ENCODE assay signal across 2 cellular contexts in the genomic region with DNA sequence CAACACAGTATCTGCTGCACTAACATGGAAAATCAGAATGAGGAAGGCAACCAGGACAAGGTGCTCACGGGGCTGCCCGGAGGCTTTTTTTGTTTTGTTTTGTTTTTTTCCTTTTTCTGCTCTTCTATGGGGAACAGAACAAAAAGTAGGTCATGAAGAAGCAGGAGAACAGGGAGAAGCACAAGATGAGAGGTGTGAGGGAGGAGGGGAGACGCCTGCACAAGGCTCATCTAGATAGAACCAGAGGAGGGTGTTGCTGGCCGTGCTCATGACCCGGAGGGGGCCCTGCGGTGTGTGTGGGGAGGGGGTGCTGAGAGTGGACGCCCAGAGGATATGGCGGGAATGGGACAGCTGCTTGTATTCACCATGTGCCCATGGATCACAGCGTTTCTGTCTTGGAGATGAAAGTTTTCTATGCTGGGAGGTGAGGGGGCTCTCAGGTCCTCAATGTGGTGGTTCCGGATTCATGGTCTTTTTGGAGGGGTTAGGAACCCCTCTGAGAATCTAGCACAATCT.
TF ChIP-seq lines count a peak whose summit lies in the region.

No MANE protein-coding gene starts in this region.

TF ChIP-seq in GM23338, 12 proteins besides CTCF, POLR2A, EP300 and RAD21 (continued from another document):
- TF ChIP-seq, protein P1, sequence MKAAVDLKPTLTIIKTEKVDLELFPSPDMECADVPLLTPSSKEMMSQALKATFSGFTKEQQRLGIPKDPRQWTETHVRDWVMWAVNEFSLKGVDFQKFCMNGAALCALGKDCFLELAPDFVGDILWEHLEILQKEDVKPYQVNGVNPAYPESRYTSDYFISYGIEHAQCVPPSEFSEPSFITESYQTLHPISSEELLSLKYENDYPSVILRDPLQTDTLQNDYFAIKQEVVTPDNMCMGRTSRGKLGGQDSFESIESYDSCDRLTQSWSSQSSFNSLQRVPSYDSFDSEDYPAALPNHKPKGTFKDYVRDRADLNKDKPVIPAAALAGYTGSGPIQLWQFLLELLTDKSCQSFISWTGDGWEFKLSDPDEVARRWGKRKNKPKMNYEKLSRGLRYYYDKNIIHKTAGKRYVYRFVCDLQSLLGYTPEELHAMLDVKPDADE (IDR thresholded peaks at IDR 0.05), result no peak
- TF ChIP-seq CREB1 (CRISPR knock-in tag; IDR thresholded peaks at IDR 0.05; ENCODE audit: low read depth) (no peak), ZNF331 (CRISPR knock-in tag; IDR thresholded peaks at IDR 0.05; ENCODE audit: low read depth) (no peak), NANOG (IDR thresholded peaks at IDR 0.05; ENCODE audit: borderline replicate concordance) (no peak), ZNF114 (CRISPR knock-in tag; IDR thresholded peaks at IDR 0.05) (no peak), EZH2phosphoT487 (IDR thresholded peaks at IDR 0.05; ENCODE audit: unreplicated experiment) (no peak), EZH2 (IDR thresholded peaks at IDR 0.05; ENCODE audit: low read depth, unreplicated experiment) (no peak), POLR2AphosphoS5 (IDR thresholded peaks at IDR 0.05; ENCODE audit: low read depth) (no peak), STAT1 (IDR thresholded peaks at IDR 0.05; ENCODE audit: unreplicated experiment) (no peak), JUNB (IDR thresholded peaks at IDR 0.05; ENCODE audit: unreplicated experiment) (no peak)

TF ChIP-seq in SK-N-SH treated with all-trans-retinoic acid at 6 μM for 48 hours, 23 proteins besides CTCF, POLR2A, EP300 and RAD21 (continued from another document):
- TF ChIP-seq, protein P2, sequence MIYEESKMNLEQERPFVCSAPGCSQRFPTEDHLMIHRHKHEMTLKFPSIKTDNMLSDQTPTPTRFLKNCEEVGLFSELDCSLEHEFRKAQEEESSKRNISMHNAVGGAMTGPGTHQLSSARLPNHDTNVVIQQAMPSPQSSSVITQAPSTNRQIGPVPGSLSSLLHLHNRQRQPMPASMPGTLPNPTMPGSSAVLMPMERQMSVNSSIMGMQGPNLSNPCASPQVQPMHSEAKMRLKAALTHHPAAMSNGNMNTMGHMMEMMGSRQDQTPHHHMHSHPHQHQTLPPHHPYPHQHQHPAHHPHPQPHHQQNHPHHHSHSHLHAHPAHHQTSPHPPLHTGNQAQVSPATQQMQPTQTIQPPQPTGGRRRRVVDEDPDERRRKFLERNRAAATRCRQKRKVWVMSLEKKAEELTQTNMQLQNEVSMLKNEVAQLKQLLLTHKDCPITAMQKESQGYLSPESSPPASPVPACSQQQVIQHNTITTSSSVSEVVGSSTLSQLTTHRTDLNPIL (CRISPR knock-in tag; IDR thresholded peaks at IDR 0.05; ENCODE audit: low read depth), result no peak
- no peak for TF ChIP-seq ZFP30 (CRISPR knock-in tag; IDR thresholded peaks at IDR 0.05)
- no peak for TF ChIP-seq RARB (CRISPR knock-in tag; IDR thresholded peaks at IDR 0.05)
- no peak for TF ChIP-seq ZC3H10 (CRISPR knock-in tag; IDR thresholded peaks at IDR 0.05)
- no peak for TF ChIP-seq PPARA (CRISPR knock-in tag; IDR thresholded peaks at IDR 0.05; ENCODE audit: borderline replicate concordance)
- TF ChIP-seq TCF4 (CRISPR knock-in tag; IDR thresholded peaks at IDR 0.05; ENCODE audit: borderline replicate concordance), result no peak
- TF ChIP-seq ZFP3 (CRISPR knock-in tag; IDR thresholded peaks at IDR 0.05), result no peak
- TF ChIP-seq, protein P3, sequence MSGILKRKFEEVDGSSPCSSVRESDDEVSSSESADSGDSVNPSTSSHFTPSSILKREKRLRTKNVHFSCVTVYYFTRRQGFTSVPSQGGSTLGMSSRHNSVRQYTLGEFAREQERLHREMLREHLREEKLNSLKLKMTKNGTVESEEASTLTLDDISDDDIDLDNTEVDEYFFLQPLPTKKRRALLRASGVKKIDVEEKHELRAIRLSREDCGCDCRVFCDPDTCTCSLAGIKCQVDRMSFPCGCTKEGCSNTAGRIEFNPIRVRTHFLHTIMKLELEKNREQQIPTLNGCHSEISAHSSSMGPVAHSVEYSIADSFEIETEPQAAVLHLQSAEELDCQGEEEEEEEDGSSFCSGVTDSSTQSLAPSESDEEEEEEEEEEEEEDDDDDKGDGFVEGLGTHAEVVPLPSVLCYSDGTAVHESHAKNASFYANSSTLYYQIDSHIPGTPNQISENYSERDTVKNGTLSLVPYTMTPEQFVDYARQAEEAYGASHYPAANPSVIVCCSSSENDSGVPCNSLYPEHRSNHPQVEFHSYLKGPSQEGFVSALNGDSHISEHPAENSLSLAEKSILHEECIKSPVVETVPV (CRISPR knock-in tag; IDR thresholded peaks at IDR 0.05), result no peak
- TF ChIP-seq, protein P4, sequence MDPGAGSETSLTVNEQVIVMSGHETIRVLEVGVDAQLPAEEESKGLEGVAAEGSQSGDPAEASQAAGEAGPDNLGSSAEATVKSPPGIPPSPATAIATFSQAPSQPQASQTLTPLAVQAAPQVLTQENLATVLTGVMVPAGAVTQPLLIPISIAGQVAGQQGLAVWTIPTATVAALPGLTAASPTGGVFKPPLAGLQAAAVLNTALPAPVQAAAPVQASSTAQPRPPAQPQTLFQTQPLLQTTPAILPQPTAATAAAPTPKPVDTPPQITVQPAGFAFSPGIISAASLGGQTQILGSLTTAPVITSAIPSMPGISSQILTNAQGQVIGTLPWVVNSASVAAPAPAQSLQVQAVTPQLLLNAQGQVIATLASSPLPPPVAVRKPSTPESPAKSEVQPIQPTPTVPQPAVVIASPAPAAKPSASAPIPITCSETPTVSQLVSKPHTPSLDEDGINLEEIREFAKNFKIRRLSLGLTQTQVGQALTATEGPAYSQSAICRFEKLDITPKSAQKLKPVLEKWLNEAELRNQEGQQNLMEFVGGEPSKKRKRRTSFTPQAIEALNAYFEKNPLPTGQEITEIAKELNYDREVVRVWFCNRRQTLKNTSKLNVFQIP (CRISPR knock-in tag; IDR thresholded peaks at IDR 0.05; ENCODE audit: borderline replicate concordance, low read depth), result no peak
- no peak for TF ChIP-seq ESRRG (CRISPR knock-in tag; IDR thresholded peaks at IDR 0.05)
TF ChIP-seq in SK-N-SH treated with all-trans-retinoic acid at 6 μM for 48 hours: peak in this region for 0.
